Comparison of ENCODE assay signal across 15 cellular contexts in the genomic region with DNA sequence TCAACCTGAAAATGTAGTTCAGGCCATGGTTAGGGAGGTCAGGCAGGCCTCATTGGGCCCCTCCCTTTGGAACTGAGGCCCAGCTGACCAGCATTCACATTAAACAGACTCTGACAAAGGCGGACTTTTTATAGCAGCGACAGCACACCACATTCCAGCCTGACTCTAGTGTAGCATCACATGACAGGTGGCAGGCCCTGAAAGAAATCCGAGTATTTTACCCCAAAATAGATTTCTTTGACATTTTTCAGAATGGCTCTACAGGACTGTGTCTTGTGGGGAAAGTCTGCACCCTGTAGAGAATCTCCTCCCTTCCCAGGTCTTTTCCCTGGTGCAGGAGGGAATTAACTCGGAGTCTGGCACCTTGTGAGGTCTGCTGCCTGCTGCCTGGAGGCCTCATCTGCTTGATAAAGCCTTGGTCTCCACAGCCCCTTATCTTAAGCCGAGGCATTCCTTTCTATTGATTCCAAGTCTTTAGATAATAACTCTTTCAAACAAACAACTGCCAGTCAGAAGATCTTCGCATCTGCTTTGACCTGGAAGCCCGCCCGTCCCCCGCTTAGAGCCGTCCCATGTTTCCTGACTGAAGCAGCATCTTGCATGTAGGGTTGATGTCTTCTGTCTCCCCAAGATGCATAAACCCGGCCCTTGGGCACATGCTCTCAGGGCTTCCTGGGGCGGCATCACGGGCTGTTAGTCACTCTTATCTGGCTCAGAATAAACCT. TPM values are rescaled to one million over a fixed set of nuclear protein-coding genes. Genes with fewer than 3 reads are reported as not detected.
DNase-seq lines count a peak whose midpoint lies in the region; ATAC-seq and TF ChIP-seq lines count a peak whose summit lies in the region.
"Had no signal": no experiment of that assay in that cellular context is flagged by ENCODE, and none has a peak within 500 bp of the region (broad histone marks: within the 10 kb centered on the region; RNA-seq: fewer than 3 reads in every experiment).

No MANE protein-coding gene starts in this region.

- 33% methylated on average over 13 of the region's 13 CpGs for whole genome bisulfite sequencing in HUES64
- 21 to 23% methylated on average over 13 of the region's 13 CpGs for WGBS in ectodermal cell, 2 experiments

- H3K9me3 ChIP-seq in HUES64 (ENCODE audit: insufficient read depth, low read depth, low read length): no peaks in the 10 kb centered on the region
- H3K9me3 ChIP-seq in ectodermal cell (ENCODE audit: control insufficient read depth, low read length): no peaks in the 10 kb centered on the region
- H3K9me3 ChIP-seq: BLaER1 treated with 17β-estradiol and CSF1 and Interleukin-3, amounts not matched to agents 10 nM and 100 nM; prostate gland had no signal

- no peaks in the 10 kb centered on the region for H3K36me3 ChIP-seq in HUES64 (ENCODE audit: insufficient read depth, low read length)
- no peaks in the 10 kb centered on the region for H3K36me3 ChIP-seq in ectodermal cell (ENCODE audit: control insufficient read depth, insufficient read depth, low read length)
- H3K36me3 ChIP-seq: prostate gland had no signal

- TF ChIP-seq CTCF in retinal pigment epithelial cell (conservative IDR thresholded peaks at IDR 0.05; ENCODE audit: low read depth, low read length): no peak

- H3K27me3 ChIP-seq in HUES64 (ENCODE audit: insufficient read depth, low read length) (no peaks in the 10 kb centered on the region), ectodermal cell (ENCODE audit: control insufficient read depth, insufficient read depth, low read length, poor library complexity, severe bottlenecking) (no peaks in the 10 kb centered on the region)
- H3K27me3 ChIP-seq: BLaER1 treated with 17β-estradiol and CSF1 and Interleukin-3, amounts not matched to agents 10 nM and 100 nM had no signal

- DNase-seq in iris pigment epithelial cell (ENCODE audit: low read depth): peak; percentile 51
- DNase-seq in retinal pigment epithelial cell (ENCODE audit: low read depth): peak; percentile 53
- no peak for DNase-seq in mucosa of gallbladder (ENCODE audit: low spot score)
- DNase-seq in central memory CD4-positive, alpha-beta T cell: no peak
- no peak for DNase-seq in EL
- DNase-seq: activated CD4-positive, alpha-beta T cell treated with anti-CD3 and anti-CD28 coated beads, Interleukin-2, amount 10 ng/mL, durations not matched to agents 7 days and 5 days; Kasumi-1; stimulated activated CD4-positive, alpha-beta T cell treated with anti-CD3 and anti-CD28 coated beads, Interleukin-4, amount 100 ng/mL, for 1 hour; stimulated activated naive CD4-positive, alpha-beta T cell; T-cell had no signal

- peak overlapping the region; percentile 23; the same call in 1 of the 2 replicates for H3K9ac ChIP-seq in HUES64 (ENCODE audit: low read depth, low read length)

- H3K4me1 ChIP-seq in HUES64 (ENCODE audit: insufficient read depth, low read length) (peaks cover 25% of the 10 kb centered on the region), ectodermal cell (ENCODE audit: control insufficient read depth, insufficient read depth, low read length) (peaks cover 25% of the 10 kb centered on the region)
- H3K4me1 ChIP-seq: prostate gland had no signal

- H3K27ac ChIP-seq in HUES64 (ENCODE audit: low read depth, low read length): peak overlapping the region; percentile 84
- peak overlapping the region; percentile 93 for H3K27ac ChIP-seq in ectodermal cell (ENCODE audit: insufficient read depth, low read depth, low read length, poor library complexity, severe bottlenecking)
- H3K27ac ChIP-seq: BLaER1 treated with 17β-estradiol and CSF1 and Interleukin-3, amounts not matched to agents 10 nM and 100 nM; prostate gland had no signal

- H3K4me3 ChIP-seq in HUES64 (ENCODE audit: low read length): no peak overlapping the region
- no peak overlapping the region for H3K4me3 ChIP-seq in ectodermal cell (ENCODE audit: insufficient read depth, low read depth, low read length)
- no peak overlapping the region for H3K4me3 ChIP-seq in retinal pigment epithelial cell (ENCODE audit: low read length)
- H3K4me3 ChIP-seq: BLaER1 treated with 17β-estradiol and CSF1 and Interleukin-3, amounts not matched to agents 10 nM and 100 nM; prostate gland had no signal

- no peak for ATAC-seq in GM21515 (IDR thresholded peaks at IDR 0.05; ENCODE audit: unreplicated experiment)
- ATAC-seq: T-cell had no signal

RNA-seq across cellular contexts. Expression of gene CAPN15, which starts 44.0 kb away (rescaled TPM):
- 31.1 TPM for polyA plus RNA-seq in HUES64 (2013, experiment 1 of 2)
- 29.1 TPM for polyA plus RNA-seq in HUES64 (2013, experiment 2 of 2)
- 29.9 TPM for polyA plus RNA-seq in ectodermal cell (2013, experiment 1 of 4)
- 30.5 TPM for polyA plus RNA-seq in ectodermal cell (2013, experiment 2 of 4)
- polyA plus RNA-seq in ectodermal cell (2013, experiment 3 of 4): 23.4 TPM
- polyA plus RNA-seq in ectodermal cell (2013, experiment 4 of 4): 24.4 TPM
- total RNA-seq in mucosa of gallbladder: 75.4 TPM

RNA-seq across cellular contexts. Expression of gene RAB11FIP3, which starts 58.1 kb away (rescaled TPM):
- polyA plus RNA-seq in HUES64 (2013, experiment 1 of 2): 20.1 TPM
- 17.1 TPM for polyA plus RNA-seq in HUES64 (2013, experiment 2 of 2)
- 44.0 TPM for polyA plus RNA-seq in ectodermal cell (2013, experiment 1 of 4)
- 47.1 TPM for polyA plus RNA-seq in ectodermal cell (2013, experiment 2 of 4)
- 32.4 TPM for polyA plus RNA-seq in ectodermal cell (2013, experiment 3 of 4)
- polyA plus RNA-seq in ectodermal cell (2013, experiment 4 of 4): 33.1 TPM
- total RNA-seq in mucosa of gallbladder: 58.5 TPM

Comparison
In these comparisons a context has a peak if more than half of its experiments do, and no peak if none do; other contexts are left out.
1. DNase-seq: peak in iris pigment epithelial cell (single experiment) and retinal pigment epithelial cell (single experiment); none in mucosa of gallbladder (single experiment), central memory CD4-positive, alpha-beta T cell (single experiment) and EL (single experiment).